25 cellular contexts compared by ENCODE assay signal in genomic region chr2:8625399-8626283, GRCh38. TPM values are rescaled to one million over a fixed set of nuclear protein-coding genes. Genes with fewer than 3 reads are reported as not detected.
DNase-seq lines count a peak whose midpoint lies in the region; ATAC-seq and TF ChIP-seq lines count a peak whose summit lies in the region.
"Had no signal": no experiment of that assay in that cellular context is flagged by ENCODE, and none has a peak within 500 bp of the region (broad histone marks: within the 10 kb centered on the region; RNA-seq: fewer than 3 reads in every experiment).

No MANE protein-coding gene starts in this region.

- no peak for ATAC-seq in activated naive CD8-positive, alpha-beta T cell treated with anti-CD3 and anti-CD28 coated beads, Interleukin-2, amount 10 ng/mL, durations not matched to agents 7 days and 5 days (ENCODE audit: low read depth)
- no peak for ATAC-seq in HG02642 (IDR thresholded peaks at IDR 0.05; ENCODE audit: poor library complexity, unreplicated experiment)
- ATAC-seq in GM21737 (IDR thresholded peaks at IDR 0.05; ENCODE audit: unreplicated experiment), result no peak
- ATAC-seq: activated T-helper 17 cell treated with anti-CD3 and anti-CD28 coated beads, Interleukin-2, amount 50 U/mL, for 72 hours; heart right ventricle; stimulated activated memory B cell treated with anti-CD40 and anti-IgM and Interleukin-4, amounts not matched to agents 10 μg/mL and 1 μg/mL and 100 μg/mL, for 72 hours; T-helper 17 cell had no signal

- H3K9me3 Mint-ChIP-seq in activated naive CD8-positive, alpha-beta T cell treated with anti-CD3 and anti-CD28 coated beads, Interleukin-2, amount 10 ng/mL, durations not matched to agents 7 days and 5 days, result no peaks in the 10 kb centered on the region
- H3K9me3 Mint-ChIP-seq in activated naive CD8-positive, alpha-beta T cell treated with anti-CD3 and anti-CD28 coated beads for 36 hours, result no peaks in the 10 kb centered on the region
- H3K9me3 Mint-ChIP-seq in neural crest cell, result no peaks in the 10 kb centered on the region
- peaks cover under 1% of the 10 kb centered on the region for H3K9me3 Mint-ChIP-seq in type B pancreatic cell
- H3K9me3 Mint-ChIP-seq: activated T-helper 17 cell treated with anti-CD3 and anti-CD28 coated beads, Interleukin-2, amount 50 U/mL, for 72 hours; H9; stimulated activated memory B cell treated with anti-CD40 and anti-IgM and Interleukin-4, amounts not matched to agents 10 μg/mL and 1 μg/mL and 100 μg/mL, for 72 hours had no signal

- TF ChIP-seq CTCF in neural crest cell (conservative IDR thresholded peaks at IDR 0.05) (no peak), type B pancreatic cell (conservative IDR thresholded peaks at IDR 0.05) (no peak)

- peak; percentile 21 for DNase-seq in activated naive CD8-positive, alpha-beta T cell treated with anti-CD3 and anti-CD28 coated beads, Interleukin-2, amount 10 ng/mL, durations not matched to agents 7 days and 5 days
- no peak for DNase-seq in activated naive CD8-positive, alpha-beta T cell treated with anti-CD3 and anti-CD28 coated beads for 36 hours
- DNase-seq in islet precursor cell, result peak; percentile 51
- no peak for DNase-seq in neural crest cell (ENCODE audit: low read depth, low spot score)
- DNase-seq in type B pancreatic cell (ENCODE audit: extremely low spot score, unreplicated experiment), result no peak
- DNase-seq in UCSD-AML1 (lab: John Stamatoyannopoulos, UW; ENCODE audit: unreplicated experiment), result no peak
- DNase-seq: ACHN; brain microvascular endothelial cell; COR-L47; DMS79; effector CD8-positive, alpha-beta T cell; foreskin fibroblast; GF-D8; H9; heart right ventricle; left ventricle myocardium inferior; NCI-H1048; NCI-H187; NCI-H69; stimulated activated CD4-positive, alpha-beta T cell treated with anti-CD3 and anti-CD28 coated beads, Interleukin-2, amount 100 ng/mL, for 48 hours; T-helper 17 cell had no signal

- peaks cover 12% of the 10 kb centered on the region for H3K4me1 Mint-ChIP-seq in activated naive CD8-positive, alpha-beta T cell treated with anti-CD3 and anti-CD28 coated beads, Interleukin-2, amount 10 ng/mL, durations not matched to agents 7 days and 5 days
- no peaks in the 10 kb centered on the region for H3K4me1 Mint-ChIP-seq in activated naive CD8-positive, alpha-beta T cell treated with anti-CD3 and anti-CD28 coated beads for 36 hours
- H3K4me1 Mint-ChIP-seq in neural crest cell (peaks cover 14% of the 10 kb centered on the region), type B pancreatic cell (ENCODE audit: unreplicated experiment) (peaks cover 46% of the 10 kb centered on the region)

- no peak overlapping the region for H3K27ac Mint-ChIP-seq in activated naive CD8-positive, alpha-beta T cell treated with anti-CD3 and anti-CD28 coated beads, Interleukin-2, amount 10 ng/mL, durations not matched to agents 7 days and 5 days
- no peak overlapping the region for H3K27ac Mint-ChIP-seq in activated naive CD8-positive, alpha-beta T cell treated with anti-CD3 and anti-CD28 coated beads for 36 hours
- peak overlapping the region; percentile 57 for H3K27ac Mint-ChIP-seq in neural crest cell (ENCODE audit: unreplicated experiment)
- peak overlapping the region; percentile 58 for H3K27ac Mint-ChIP-seq in type B pancreatic cell
- H3K27ac Mint-ChIP-seq: H9; stimulated activated memory B cell treated with anti-CD40 and anti-IgM and Interleukin-4, amounts not matched to agents 10 μg/mL and 1 μg/mL and 100 μg/mL, for 72 hours; T-helper 17 cell had no signal

- no peaks in the 10 kb centered on the region for H3K36me3 Mint-ChIP-seq in activated naive CD8-positive, alpha-beta T cell treated with anti-CD3 and anti-CD28 coated beads, Interleukin-2, amount 10 ng/mL, durations not matched to agents 7 days and 5 days
- no peaks in the 10 kb centered on the region for H3K36me3 Mint-ChIP-seq in activated naive CD8-positive, alpha-beta T cell treated with anti-CD3 and anti-CD28 coated beads for 36 hours
- H3K36me3 Mint-ChIP-seq in neural crest cell (ENCODE audit: low read depth) (no peaks in the 10 kb centered on the region), type B pancreatic cell (peaks cover 4% of the 10 kb centered on the region)
- H3K36me3 Mint-ChIP-seq: stimulated activated memory B cell treated with anti-CD40 and anti-IgM and Interleukin-4, amounts not matched to agents 10 μg/mL and 1 μg/mL and 100 μg/mL, for 72 hours had no signal

- peaks cover 4% of the 10 kb centered on the region for H3K27me3 Mint-ChIP-seq in activated naive CD8-positive, alpha-beta T cell treated with anti-CD3 and anti-CD28 coated beads, Interleukin-2, amount 10 ng/mL, durations not matched to agents 7 days and 5 days
- H3K27me3 Mint-ChIP-seq in activated naive CD8-positive, alpha-beta T cell treated with anti-CD3 and anti-CD28 coated beads for 36 hours, result no peaks in the 10 kb centered on the region
- H3K27me3 Mint-ChIP-seq in neural crest cell (ENCODE audit: low read depth) (no peaks in the 10 kb centered on the region), type B pancreatic cell (no peaks in the 10 kb centered on the region)

- POLR2A ChIA-PET in activated naive CD8-positive, alpha-beta T cell treated with anti-CD3 and anti-CD28 coated beads, Interleukin-2, amount 10 ng/mL, durations not matched to agents 7 days and 5 days (lab: Charles Lee), result no interaction called here

- H3K4me3 Mint-ChIP-seq in activated naive CD8-positive, alpha-beta T cell treated with anti-CD3 and anti-CD28 coated beads, Interleukin-2, amount 10 ng/mL, durations not matched to agents 7 days and 5 days, result no peak overlapping the region
- H3K4me3 Mint-ChIP-seq in activated naive CD8-positive, alpha-beta T cell treated with anti-CD3 and anti-CD28 coated beads for 36 hours, result no peak overlapping the region
- H3K4me3 Mint-ChIP-seq in neural crest cell (no peak overlapping the region), type B pancreatic cell (peak overlapping the region; percentile 42)
- H3K4me3 Mint-ChIP-seq: activated T-helper 17 cell treated with anti-CD3 and anti-CD28 coated beads, Interleukin-2, amount 50 U/mL, for 72 hours; H9; stimulated activated memory B cell treated with anti-CD40 and anti-IgM and Interleukin-4, amounts not matched to agents 10 μg/mL and 1 μg/mL and 100 μg/mL, for 72 hours had no signal

RNA-seq across cellular contexts. Expression of gene ID2, which starts 56.2 kb away (rescaled TPM):
- total RNA-seq in activated naive CD8-positive, alpha-beta T cell treated with anti-CD3 and anti-CD28 coated beads, Interleukin-2, amount 10 ng/mL, durations not matched to agents 7 days and 5 days, result 100 to 1,000 TPM; 167 to 172 TPM
- 10 to 100 TPM; 61.1 to 62.5 TPM for total RNA-seq in activated naive CD8-positive, alpha-beta T cell treated with anti-CD3 and anti-CD28 coated beads for 36 hours
- 44.1 and 46.1 TPM in 2 replicates for total RNA-seq in neural crest cell
- total RNA-seq in type B pancreatic cell (ENCODE audit: low replicate concordance), result 194 and 310 TPM in 2 replicates

Comparison
In these comparisons a context has a peak if more than half of its experiments do, and no peak if none do; other contexts are left out.
1. DNase-seq: peak in activated naive CD8-positive, alpha-beta T cell treated with anti-CD3 and anti-CD28 coated beads, Interleukin-2, amount 10 ng/mL, durations not matched to agents 7 days and 5 days (single experiment) and islet precursor cell (single experiment); none in activated naive CD8-positive, alpha-beta T cell treated with anti-CD3 and anti-CD28 coated beads for 36 hours (single experiment), neural crest cell (single experiment), type B pancreatic cell (single experiment) and UCSD-AML1 (single experiment).
2. H3K27ac Mint-ChIP-seq: peak in neural crest cell (single experiment) and type B pancreatic cell (single experiment); none in activated naive CD8-positive, alpha-beta T cell treated with anti-CD3 and anti-CD28 coated beads, Interleukin-2, amount 10 ng/mL, durations not matched to agents 7 days and 5 days (single experiment) and activated naive CD8-positive, alpha-beta T cell treated with anti-CD3 and anti-CD28 coated beads for 36 hours (single experiment).